In genomic region chr7:89238156-89238555, GRCh38 we compare ENCODE assay signal across 26 cellular contexts.
DNase-seq lines count a peak whose midpoint lies in the region; ATAC-seq and TF ChIP-seq lines count a peak whose summit lies in the region.
"Had no signal": no experiment of that assay in that cellular context is flagged by ENCODE, and none has a peak within 500 bp of the region (broad histone marks: within the 10 kb centered on the region; RNA-seq: fewer than 3 reads in every experiment).

No MANE protein-coding gene starts in this region.

- H4K91ac ChIP-seq in IMR-90 (ENCODE audit: insufficient read depth, low read depth, low read length), result no peak overlapping the region

- H2AK9ac ChIP-seq in IMR-90 (replicated peaks; ENCODE audit: low read depth, low read length, poor library complexity), result no peak overlapping the region

- H3K18ac ChIP-seq in IMR-90 (ENCODE audit: low read depth, low read length), result no peak overlapping the region

- no peak overlapping the region for H3K9ac ChIP-seq in IMR-90 (ENCODE audit: low read depth, low read length)
- H3K9ac ChIP-seq: neural progenitor cell had no signal

- H3K9me3 ChIP-seq in IMR-90 (ENCODE audit: control insufficient read depth, insufficient read depth, low read length), result 0 out of 2 replicates have a peak, but pooled peaks cover 2% of the 10 kb centered on the region
- H3K9me3 ChIP-seq: heart right ventricle, prostate gland, SJCRH30 had no signal

- H3K4ac ChIP-seq in IMR-90 (ENCODE audit: low read depth, low read length), result no peak overlapping the region

- H3K79me1 ChIP-seq in IMR-90 (ENCODE audit: low read depth in 1 of 2, low read length in 2 of 2), result no peaks in the 10 kb centered on the region

- H3K14ac ChIP-seq in IMR-90 (replicated peaks; ENCODE audit: low read depth, low read length), result no peak overlapping the region

- H2BK15ac ChIP-seq in IMR-90 (ENCODE audit: low read depth, low read length), result no peak overlapping the region

- dilution Hi-C loops in IMR-90 (cut with HindIII; ENCODE audit: low sequenced_read_pairs, unreplicated experiment), result no loop called here

- H3K36me3 ChIP-seq in IMR-90 (ENCODE audit: control insufficient read depth, insufficient read depth, low read length), result no peaks in the 10 kb centered on the region
- H3K36me3 ChIP-seq: heart right ventricle, neural progenitor cell, prostate gland, SJCRH30 had no signal

- H3K27ac ChIP-seq in IMR-90 (ENCODE audit: insufficient read depth, low read length), result no peak overlapping the region
- H3K27ac ChIP-seq: C4-2B, heart right ventricle, neural progenitor cell, prostate gland, SJCRH30 had no signal

- no peak for TF ChIP-seq RAD21 in IMR-90 (IDR thresholded peaks at IDR 0.05; ENCODE audit: low read length)

- no peaks in the 10 kb centered on the region for H4K20me1 ChIP-seq in IMR-90 (ENCODE audit: insufficient read depth, low read length)

- ATAC-seq in IMR-90 (ENCODE audit: low read depth) (no peak), left colon (no peak), HG03565 (IDR thresholded peaks at IDR 0.05; ENCODE audit: unreplicated experiment) (no peak)
- ATAC-seq: esophagus mucosa, GM12878, GM23338, heart right ventricle, K562 had no signal

- H3K9me1 ChIP-seq in IMR-90 (ENCODE audit: insufficient read depth, low read length), result no peaks in the 10 kb centered on the region

- no peak for TF ChIP-seq POLR2A in IMR-90 (IDR thresholded peaks at IDR 0.05; ENCODE audit: low read depth, low read length)

- in situ Hi-C loops in IMR-90 (cut with MboI; ENCODE audit: low sequenced_read_pairs), result no loop called here

- H2BK5ac ChIP-seq in IMR-90 (ENCODE audit: low read depth, low read length, poor library complexity, severe bottlenecking), result peak overlapping the region; percentile 26

- H2BK120ac ChIP-seq in IMR-90 (ENCODE audit: low read depth, low read length), result no peak overlapping the region

- DNase-seq in Ammon's horn (ENCODE audit: low spot score) (peak; percentile 14), IMR-90 (peak; percentile 28), fibroblast of gingiva (ENCODE audit: low read depth) (peak; percentile 68), renal cortical epithelial cell (ENCODE audit: low read depth) (peak; percentile 6), left colon (no peak), putamen (ENCODE audit: low spot score) (no peak)
- DNase-seq: activated CD4-positive, alpha-beta T cell treated with anti-CD3 and anti-CD28 coated beads, Interleukin-2, amount 50 U/mL, for 48 hours; activated T-cell treated with anti-CD3 and anti-CD28 coated beads for 4 hours; cerebellar nuclear complex; effector CD8-positive, alpha-beta T cell; heart right ventricle; NCI-H1694; NCI-H2227 treated with DMSO at 0.1 percent for 48 hours; SJCRH30; small intestine; stimulated activated CD4-positive, alpha-beta T cell treated with anti-CD3 and anti-CD28 coated beads, Interleukin-2, amount 100 ng/mL, for 48 hours; stimulated activated naive CD4-positive, alpha-beta T cell treated with Interleukin-2 at 50 U/mL for 16 hours; T-helper 2 cell had no signal

- CTCF ChIA-PET in IMR-90 (lab: Yijun Ruan, JAX), result no interaction called here

- no peak overlapping the region for H4K5ac ChIP-seq in IMR-90 (ENCODE audit: low read depth, low read length)

- POLR2A ChIA-PET in IMR-90 (lab: Charles Lee; ENCODE audit: unreplicated experiment), result no interaction called here

- no peak overlapping the region for H3K56ac ChIP-seq in IMR-90 (ENCODE audit: extremely low read depth, insufficient read depth, low read length)

- no peak overlapping the region for H3K4me2 ChIP-seq in IMR-90 (ENCODE audit: low read depth, low read length)
- H3K4me2 ChIP-seq: GM23338, neural progenitor cell had no signal

- H2BK20ac ChIP-seq in IMR-90 (ENCODE audit: low read depth, low read length), result no peak overlapping the region

- no peaks in the 10 kb centered on the region for H3K4me1 ChIP-seq in IMR-90 (ENCODE audit: control insufficient read depth, insufficient read depth, low read length)
- H3K4me1 ChIP-seq: heart right ventricle, prostate gland, SJCRH30 had no signal

- H3K4me3 ChIP-seq in IMR-90 (ENCODE audit: insufficient read depth, low read depth, low read length), result no peak overlapping the region
- H3K4me3 ChIP-seq: GM12878, GM23338, heart right ventricle, K562, neural progenitor cell, prostate gland, SJCRH30 had no signal

- H2AFZ ChIP-seq in IMR-90 (replicated peaks; ENCODE audit: low read length, poor library complexity), result no peak overlapping the region
- H2AFZ ChIP-seq: GM23338, neural progenitor cell had no signal

- no peak overlapping the region for H3K23ac ChIP-seq in IMR-90 (ENCODE audit: low read depth, low read length)

- intact Hi-C loops in IMR-90 (cut with micrococcal nuclease), result loop anchor here (10.0 kb wide), 1 partner anchor 63 kb away; no protein-coding TSS in a partner anchor
- intact Hi-C loops in left colon (cut with DNase I, micrococcal nuclease), result no loop called here

- no peak overlapping the region for H2AK5ac ChIP-seq in IMR-90 (ENCODE audit: low read depth, low read length)

- no TSS peak for BruUV-seq in IMR-90 (replicated peaks; lab: Mats Ljungman, UMichigan)

- no peak overlapping the region for H4K8ac ChIP-seq in IMR-90 (ENCODE audit: low read depth in 2 of 2, low read length in 2 of 2)

- no peak for TF ChIP-seq CTCF in IMR-90 (conservative IDR thresholded peaks at IDR 0.05; ENCODE audit: low read depth, low read length)

- H3K27me3 ChIP-seq in IMR-90 (ENCODE audit: control insufficient read depth, insufficient read depth, low read length), result no peaks in the 10 kb centered on the region
- H3K27me3 ChIP-seq: heart right ventricle, neural progenitor cell, SJCRH30 had no signal

TF ChIP-seq in IMR-90, 13 proteins besides CTCF, POLR2A, EP300 and RAD21:
- peak; percentile 44; the same call in 1 of the 2 replicates for TF ChIP-seq FOS (IDR thresholded peaks at IDR 0.05; ENCODE audit: low read depth, low read length)
- no peak for TF ChIP-seq SMC3 (IDR thresholded peaks at IDR 0.05; ENCODE audit: low read depth, low read length)

Comparison
In these comparisons a context has a peak if more than half of its experiments do, and no peak if none do; other contexts are left out.
1. DNase-seq: peak in Ammon's horn (single experiment), IMR-90 (single experiment), fibroblast of gingiva (single experiment) and renal cortical epithelial cell (single experiment); none in left colon (0 of 2) and putamen (single experiment).